Comparison of ENCODE assay signal across 8 cellular contexts in the genomic region with DNA sequence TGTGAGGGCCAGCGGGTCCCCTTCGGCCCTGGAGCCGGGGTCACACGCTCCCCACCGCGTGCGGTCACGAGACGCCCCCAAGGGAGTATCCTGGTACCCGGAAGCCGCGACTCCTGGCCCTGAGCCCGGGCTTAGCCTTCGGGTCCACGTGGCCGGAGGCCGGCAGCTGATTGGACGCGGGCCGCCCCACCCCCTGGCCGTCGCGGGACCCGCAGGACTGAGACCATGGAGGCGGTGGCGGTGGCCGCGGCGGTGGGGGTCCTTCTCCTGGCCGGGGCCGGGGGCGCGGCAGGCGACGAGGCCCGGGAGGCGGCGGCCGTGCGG. TPM values are rescaled to one million over a fixed set of nuclear protein-coding genes. Genes with fewer than 3 reads are reported as not detected.
DNase-seq lines count a peak whose midpoint lies in the region; ATAC-seq and TF ChIP-seq lines count a peak whose summit lies in the region.

A gene (plus strand): TSS at position 194 of the 324 bp plus-strand sequence. CDS start 32 bp downstream, at position 226.

- H3K4me3 ChIP-seq in right atrium auricular region: peak within 1 kb of the TSS; percentile 47 to 67
- peak within 1 kb of the TSS; percentile 34 to 40 for H3K4me3 ChIP-seq in uterus

- H3K4me1 ChIP-seq in right atrium auricular region: peaks cover 0 to 22% of the 10 kb centered on the region in 2 donors
- peaks cover 0 to 7% of the 10 kb centered on the region in 2 donors for H3K4me1 ChIP-seq in uterus

- DNase-seq in NCI-H146 (lab: John Stamatoyannopoulos, UW) (peak; percentile 94), T-helper 2 cell (peak; percentile 63 to 86 (median 71)), right atrium auricular region (ENCODE audit: low spot score) (peak; percentile 97), putamen (ENCODE audit: low spot score) (peak; percentile 92), uterus (peak; percentile 96 to 97)

- TF ChIP-seq POLR2A in GM15510 (IDR thresholded peaks at IDR 0.05; ENCODE audit: borderline replicate concordance, extremely low read depth, insufficient read length): peak; percentile 85
- peak; percentile 83 to 86 for TF ChIP-seq POLR2A in uterus (IDR thresholded peaks at IDR 0.05)

- H3K27ac ChIP-seq in angular gyrus (ENCODE audit: low read depth, low read length) (peak within 1 kb of the TSS; percentile 97), right atrium auricular region (peak within 1 kb of the TSS; percentile 90 to 93), uterus (peak within 1 kb of the TSS; percentile 93 to 97)

- TF ChIP-seq CTCF in right atrium auricular region (IDR thresholded peaks at IDR 0.05) (no peak), uterus (IDR thresholded peaks at IDR 0.05) (peak in 1 of 4 experiments; percentile 31)

- H3K36me3 ChIP-seq in right atrium auricular region (peaks cover 27% of the 10 kb centered on the region), uterus (no peaks in the 10 kb centered on the region)

- no peaks in the 10 kb centered on the region for H3K27me3 ChIP-seq in right atrium auricular region
- H3K27me3 ChIP-seq in uterus: no peaks in the 10 kb centered on the region

- ATAC-seq in HG02852 (IDR thresholded peaks at IDR 0.05; ENCODE audit: unreplicated experiment): peak; percentile 85

- intact Hi-C loops in uterus (cut with DNase I; ENCODE audit: low total_unique reads): no loop called here

- H3K9me3 ChIP-seq in right atrium auricular region (no peaks in the 10 kb centered on the region), uterus (no peaks in the 10 kb centered on the region)

RNA-seq across cellular contexts. Expression of the gene that starts here (rescaled TPM):
- total RNA-seq in right atrium auricular region (10 to 100 TPM; 19.6 to 22.1 TPM), uterus (10 to 100 TPM in 3 of 4 donors, 1 to 10 TPM in 1; 8.7 to 33.5 (median 25.6) TPM)

Comparison
In these comparisons a context has a peak if more than half of its experiments do, and no peak if none do; other contexts are left out.
1. Peak in every context shown above with its lines: DNase-seq, ATAC-seq, H3K4me3 ChIP-seq and H3K27ac ChIP-seq.